Comparison of ENCODE assay signal across 8 cellular contexts in genomic region chr19:344625-345319, GRCh38. TPM values are rescaled to one million over a fixed set of nuclear protein-coding genes. Genes with fewer than 3 reads are reported as not detected.
DNase-seq lines count a peak whose midpoint lies in the region; ATAC-seq and TF ChIP-seq lines count a peak whose summit lies in the region.

Gene MIER2, minus strand, starts transcription at chr19:344796. Its CDS starts 14 bp downstream, at chr19:344782.

- DNase-seq in CD8-positive, alpha-beta T cell = peak; percentile 77 to 97 (median 89)
- DNase-seq in GM20000 (ENCODE audit: low spot score) = peak; percentile 100
- peak; percentile 72 to 79 for DNase-seq in SJCRH30
- DNase-seq in activated gamma-delta T cell treated with anti-CD3 and anti-CD28 coated beads, Interleukin-2, amount 50 U/mL, for 16 hours (ENCODE audit: low read depth) = peak; percentile 77
- peak; percentile 40 for DNase-seq in foreskin melanocyte
- peak; percentile 90 for DNase-seq in neural progenitor cell (ENCODE audit: low spot score)
- peak; percentile 85 for DNase-seq in stomach

- peaks cover 49% of the 10 kb centered on the region for H3K4me1 Mint-ChIP-seq in CD8-positive, alpha-beta T cell (ENCODE audit: low read depth)
- H3K4me1 Mint-ChIP-seq in IgD-negative memory B cell (peaks cover 8 to 35% (median 10%) of the 10 kb centered on the region in 3 donors), neural progenitor cell (peaks cover 27% of the 10 kb centered on the region)

- H3K9me3 Mint-ChIP-seq in CD8-positive, alpha-beta T cell = no peaks in the 10 kb centered on the region
- H3K9me3 Mint-ChIP-seq in IgD-negative memory B cell = no peaks in the 10 kb centered on the region
- peaks cover 14% of the 10 kb centered on the region for H3K9me3 Mint-ChIP-seq in neural progenitor cell

- TF ChIP-seq CTCF in CD8-positive, alpha-beta T cell (IDR thresholded peaks at IDR 0.05) = no peak
- TF ChIP-seq CTCF in GM20000 (IDR thresholded peaks at IDR 0.05; ENCODE audit: extremely low read depth, missing control alignments) = no peak
- TF ChIP-seq CTCF in neural progenitor cell (IDR thresholded peaks at IDR 0.05) = no peak
- no peak for TF ChIP-seq CTCF in stomach (IDR thresholded peaks at IDR 0.05)

- 7 to 25% (median 8%) methylated on average over 24 to 77 of the region's 77 CpGs for WGBS in stomach, 5 donors

- H3K4me1 ChIP-seq in CD8-positive, alpha-beta T cell (ENCODE audit: insufficient read depth, low read length) = peaks cover 30% of the 10 kb centered on the region
- H3K4me1 ChIP-seq in SJCRH30 (peaks cover 10% of the 10 kb centered on the region), neural progenitor cell (peaks cover 9% of the 10 kb centered on the region), stomach (peaks cover 34 to 47% (median 40%) of the 10 kb centered on the region in 4 donors)

- peaks cover 9% of the 10 kb centered on the region for H3K36me3 Mint-ChIP-seq in CD8-positive, alpha-beta T cell
- H3K36me3 Mint-ChIP-seq in IgD-negative memory B cell = peaks cover 8% of the 10 kb centered on the region
- peaks cover 31% of the 10 kb centered on the region for H3K36me3 Mint-ChIP-seq in neural progenitor cell

- peak within 1 kb of the TSS; percentile 85 for H3K4me3 Mint-ChIP-seq in CD8-positive, alpha-beta T cell
- H3K4me3 Mint-ChIP-seq in IgD-negative memory B cell (peak within 1 kb of the TSS; percentile 65 to 93 (median 84)), neural progenitor cell (peak within 1 kb of the TSS; percentile 89)

- H3K9ac ChIP-seq in neural progenitor cell = peak within 1 kb of the TSS; percentile 75

- no peaks in the 10 kb centered on the region for H3F3A ChIP-seq in neural progenitor cell (ENCODE audit: low read depth)

- no peaks in the 10 kb centered on the region for H3K9me3 ChIP-seq in CD8-positive, alpha-beta T cell (ENCODE audit: low read length)
- H3K9me3 ChIP-seq in SJCRH30 (replicated peaks) (no peaks in the 10 kb centered on the region), neural progenitor cell (ENCODE audit: low read depth) (no peaks in the 10 kb centered on the region), stomach (no peaks in the 10 kb centered on the region)

- H3K27ac ChIP-seq in CD8-positive, alpha-beta T cell (ENCODE audit: low read depth, low read length) = peak within 1 kb of the TSS; percentile 8
- H3K27ac ChIP-seq in SJCRH30 (peak within 1 kb of the TSS; percentile 15; the same call in 1 of the 2 replicates), neural progenitor cell (no peak within 1 kb of the TSS), stomach (peak within 1 kb of the TSS; percentile 54 to 87 (median 75))

- CTCF ChIA-PET in CD8-positive, alpha-beta T cell (lab: Charles Lee) = no interaction called here

- ATAC-seq in CD8-positive, alpha-beta T cell = peak; percentile 94

- H4K20me1 ChIP-seq in neural progenitor cell (ENCODE audit: low read depth) = peaks cover 42% of the 10 kb centered on the region

- peak within 1 kb of the TSS; percentile 69 for H3K4me3 ChIP-seq in CD8-positive, alpha-beta T cell (ENCODE audit: low read depth, low read length)
- H3K4me3 ChIP-seq in SJCRH30 (peak within 1 kb of the TSS; percentile 91), neural progenitor cell (peak within 1 kb of the TSS; percentile 98), stomach (peak within 1 kb of the TSS; percentile 69 to 97 (median 90))

- no peak for TF ChIP-seq EP300 in stomach (IDR thresholded peaks at IDR 0.05)

- no peaks in the 10 kb centered on the region for H3K36me3 ChIP-seq in CD8-positive, alpha-beta T cell (ENCODE audit: insufficient read depth, low read length)
- H3K36me3 ChIP-seq in SJCRH30 = no peaks in the 10 kb centered on the region; the same call in 1 of the 2 replicates
- no peaks in the 10 kb centered on the region for H3K36me3 ChIP-seq in neural progenitor cell
- peaks cover 0 to 15% (median 5%) of the 10 kb centered on the region in 4 donors for H3K36me3 ChIP-seq in stomach

- H3K27me3 ChIP-seq in CD8-positive, alpha-beta T cell (ENCODE audit: insufficient read depth, low read length) = no peaks in the 10 kb centered on the region
- H3K27me3 ChIP-seq in SJCRH30 (no peaks in the 10 kb centered on the region), neural progenitor cell (peaks cover 14% of the 10 kb centered on the region), stomach (peaks cover 0 to 15% (median 0%) of the 10 kb centered on the region in 3 donors)

- no peak for TF ChIP-seq POLR2A in stomach (IDR thresholded peaks at IDR 0.05)

- H3K79me2 ChIP-seq in neural progenitor cell (ENCODE audit: low read depth) = peaks cover 45% of the 10 kb centered on the region

- peak within 1 kb of the TSS; percentile 63 for H2AFZ ChIP-seq in neural progenitor cell (replicated peaks)

- H3K4me2 ChIP-seq in neural progenitor cell = peak within 1 kb of the TSS; percentile 85

- POLR2A ChIA-PET in CD8-positive, alpha-beta T cell (lab: Charles Lee) = no interaction called here

- intact Hi-C loops in CD8-positive, alpha-beta T cell (cut with DNase I, micrococcal nuclease) = loop anchor here (1.0 to 10.0 kb wide), 2 partner anchors 140 to 163 kb away; partner anchors contain the start of gene TPGS1 (in 2 of the 2)
- intact Hi-C loops in stomach (cut with DNase I; ENCODE audit: low total_unique reads) = no loop called here

- H3K27ac Mint-ChIP-seq in CD8-positive, alpha-beta T cell = peak within 1 kb of the TSS; percentile 76
- peak within 1 kb of the TSS; percentile 8 to 87 (median 54) for H3K27ac Mint-ChIP-seq in IgD-negative memory B cell
- peak within 1 kb of the TSS; percentile 58 for H3K27ac Mint-ChIP-seq in neural progenitor cell

- peaks cover 3% of the 10 kb centered on the region for H3K27me3 Mint-ChIP-seq in CD8-positive, alpha-beta T cell (ENCODE audit: low read depth)
- H3K27me3 Mint-ChIP-seq in IgD-negative memory B cell (no peaks in the 10 kb centered on the region), neural progenitor cell (ENCODE audit: insufficient read depth, low read depth) (peaks cover 10% of the 10 kb centered on the region)

RNA-seq across cellular contexts. Expression of gene MIER2, which starts in this region (rescaled TPM):
- 10 to 100 TPM; 10.5 to 11.0 TPM for total RNA-seq in CD8-positive, alpha-beta T cell
- polyA plus RNA-seq in IgD-negative memory B cell (7.5 TPM), stomach (10 to 100 TPM in 2 of 3 donors, 1 to 10 TPM in 1; 8.4 to 13.4 (median 12.1) TPM)
- total RNA-seq in SJCRH30 (2014; rRNA removed; shearing (Covaris generic)) = 14.8 and 18.5 TPM in 2 replicates
- total RNA-seq in neural progenitor cell (ENCODE audit: low replicate concordance) (12.9 and 20.6 TPM in 2 replicates), stomach (10 to 100 TPM in 4 of 5 donors, 1 to 10 TPM in 1; 5.8 to 29.6 (median 13.6) TPM)

Comparison
In these comparisons a context has a peak if more than half of its experiments do, and no peak if none do; other contexts are left out.
1. DNase-seq: peak in every context shown above with its lines; median percentile 100 in GM20000; 90 in neural progenitor cell; 89 in CD8-positive, alpha-beta T cell; 85 in stomach; 77 in activated gamma-delta T cell treated with anti-CD3 and anti-CD28 coated beads, Interleukin-2, amount 50 U/mL, for 16 hours; 76 in SJCRH30; 40 in foreskin melanocyte.